9 cellular contexts compared by ENCODE assay signal in genomic region chr1:209607102-209607794, GRCh38. TPM values are rescaled to one million over a fixed set of nuclear protein-coding genes. Genes with fewer than 3 reads are reported as not detected.
DNase-seq lines count a peak whose midpoint lies in the region; ATAC-seq, FAIRE-seq and TF ChIP-seq lines count a peak whose summit lies in the region.
"Had no signal": no experiment of that assay in that cellular context is flagged by ENCODE, and none has a peak within 500 bp of the region (broad histone marks: within the 10 kb centered on the region; RNA-seq: fewer than 3 reads in every experiment).

No MANE protein-coding gene starts in this region.

- in situ Hi-C loops in GM13976 (cut with MboI; ENCODE audit: low sequenced_read_pairs, unreplicated experiment) = no loop called here

- no peaks in the 10 kb centered on the region for H3K9me3 Mint-ChIP-seq in type B pancreatic cell

- TF ChIP-seq CTCF in GM13976 (IDR thresholded peaks at IDR 0.05; ENCODE audit: borderline replicate concordance, control extremely low read depth, extremely low read depth, insufficient read depth, missing control alignments) (no peak), type B pancreatic cell (conservative IDR thresholded peaks at IDR 0.05) (no peak)

- no peaks in the 10 kb centered on the region for H3K27me3 Mint-ChIP-seq in type B pancreatic cell

- no peaks in the 10 kb centered on the region for H3K4me1 Mint-ChIP-seq in type B pancreatic cell (ENCODE audit: unreplicated experiment)

- peak; percentile 89 for ATAC-seq in GM21619 (IDR thresholded peaks at IDR 0.05; ENCODE audit: unreplicated experiment)

- H3K36me3 Mint-ChIP-seq in type B pancreatic cell = no peaks in the 10 kb centered on the region

- no peak for FAIRE-seq in HTR-8/SVneo (lab: Jason Lieb, UNC)
- FAIRE-seq: endometrium had no signal

- DNase-seq in GM13976 (ENCODE audit: low spot score) (peak; percentile 72), HTR-8/SVneo (ENCODE audit: insufficient read length, low spot score) (peak; percentile 25), kidney glomerular epithelial cell (lab: John Stamatoyannopoulos, UW) (peak; percentile 81), NCI-H1048 (lab: John Stamatoyannopoulos, UW) (no peak), NOMO-1 treated with dmso at 0.1 percent for 144 hours (lab: John Stamatoyannopoulos, UW; ENCODE audit: unreplicated experiment) (no peak), type B pancreatic cell (ENCODE audit: extremely low spot score, unreplicated experiment) (no peak), NCI-H2171 treated with DMSO at 0.1 percent for 48 hours (lab: John Stamatoyannopoulos, UW) (no peak)

- no peak overlapping the region for H3K27ac Mint-ChIP-seq in type B pancreatic cell

- H3K4me3 Mint-ChIP-seq in type B pancreatic cell = no peak overlapping the region

RNA-seq across cellular contexts. Expression of gene CAMK1G, which starts 23.7 kb away (rescaled TPM):
- total RNA-seq in type B pancreatic cell (ENCODE audit: low replicate concordance) = 2.0 and 9.4 TPM in 2 replicates

RNA-seq across cellular contexts. Expression of gene LAMB3, which starts 45.0 kb away (rescaled TPM):
- 17.0 and 47.3 TPM in 2 replicates for total RNA-seq in type B pancreatic cell (ENCODE audit: low replicate concordance)

Comparison
In these comparisons a context has a peak if more than half of its experiments do, and no peak if none do; other contexts are left out.
1. DNase-seq: peak in GM13976 (single experiment), HTR-8/SVneo (single experiment) and kidney glomerular epithelial cell (single experiment); none in NCI-H1048 (single experiment), NOMO-1 treated with dmso at 0.1 percent for 144 hours (single experiment), type B pancreatic cell (single experiment) and NCI-H2171 treated with DMSO at 0.1 percent for 48 hours (single experiment).